Comparison of ENCODE assay signal across 8 cellular contexts in genomic region chr3:168088106-168088722, GRCh38. TPM values are rescaled to one million over a fixed set of nuclear protein-coding genes. Genes with fewer than 3 reads are reported as not detected.
DNase-seq lines count a peak whose midpoint lies in the region; ATAC-seq and TF ChIP-seq lines count a peak whose summit lies in the region.

No MANE protein-coding gene starts in this region.

- peak; percentile 52 for DNase-seq in activated CD8-positive, alpha-beta memory T cell treated with anti-CD3 and anti-CD28 coated beads, Interleukin-2, amount 10 ng/mL, durations not matched to agents 7 days and 5 days
- no peak for DNase-seq in activated CD8-positive, alpha-beta memory T cell treated with anti-CD3 and anti-CD28 coated beads, Interleukin-2, amount 50 U/mL, for 48 hours
- DNase-seq in HFF-Myc (ENCODE audit: extremely low read depth, low read depth) = no peak
- DNase-seq in MG63 = peak; percentile 23
- DNase-seq in epithelial cell of proximal tubule (ENCODE audit: low read depth) = no peak
- no peak for DNase-seq in activated CD4-positive, alpha-beta memory T cell treated with anti-CD3 and anti-CD28 coated beads, Interleukin-2, amount 10 ng/mL, durations not matched to agents 7 days and 5 days
- DNase-seq in cerebellar cortex (ENCODE audit: low spot score) = no peak
- DNase-seq in activated T-cell treated with anti-CD3 and anti-CD28 coated beads, Interleukin-2, amount 50 U/mL, for 1 hour = no peak

- H3K4me3 ChIP-seq in HFF-Myc (replicated peaks; ENCODE audit: low read depth, low read length) = no peak overlapping the region
- no peak overlapping the region for H3K4me3 ChIP-seq in MG63
- no peak overlapping the region for H3K4me3 ChIP-seq in epithelial cell of proximal tubule (ENCODE audit: low read depth, low read length)

- peak; percentile 51 for ATAC-seq in activated CD8-positive, alpha-beta memory T cell treated with anti-CD3 and anti-CD28 coated beads, Interleukin-2, amount 10 ng/mL, durations not matched to agents 7 days and 5 days

- POLR2A ChIA-PET in activated CD4-positive, alpha-beta memory T cell treated with anti-CD3 and anti-CD28 coated beads, Interleukin-2, amount 10 ng/mL, durations not matched to agents 7 days and 5 days (lab: Charles Lee) = no interaction called here

- peak overlapping the region; percentile 5 for H3K4me3 Mint-ChIP-seq in activated CD8-positive, alpha-beta memory T cell treated with anti-CD3 and anti-CD28 coated beads, Interleukin-2, amount 10 ng/mL, durations not matched to agents 7 days and 5 days
- H3K4me3 Mint-ChIP-seq in activated CD4-positive, alpha-beta memory T cell treated with anti-CD3 and anti-CD28 coated beads, Interleukin-2, amount 10 ng/mL, durations not matched to agents 7 days and 5 days = no peak overlapping the region

- H3K9me3 Mint-ChIP-seq in activated CD8-positive, alpha-beta memory T cell treated with anti-CD3 and anti-CD28 coated beads, Interleukin-2, amount 10 ng/mL, durations not matched to agents 7 days and 5 days (ENCODE audit: low read depth) = no peaks in the 10 kb centered on the region
- no peaks in the 10 kb centered on the region for H3K9me3 Mint-ChIP-seq in activated CD4-positive, alpha-beta memory T cell treated with anti-CD3 and anti-CD28 coated beads, Interleukin-2, amount 10 ng/mL, durations not matched to agents 7 days and 5 days

- peak overlapping the region; percentile 27 for H3K27ac Mint-ChIP-seq in activated CD8-positive, alpha-beta memory T cell treated with anti-CD3 and anti-CD28 coated beads, Interleukin-2, amount 10 ng/mL, durations not matched to agents 7 days and 5 days
- H3K27ac Mint-ChIP-seq in activated CD4-positive, alpha-beta memory T cell treated with anti-CD3 and anti-CD28 coated beads, Interleukin-2, amount 10 ng/mL, durations not matched to agents 7 days and 5 days = no peak overlapping the region

- H3K9me3 ChIP-seq in MG63 = no peaks in the 10 kb centered on the region

- H3K27me3 ChIP-seq in MG63 = no peaks in the 10 kb centered on the region

- H3K4me1 Mint-ChIP-seq in activated CD8-positive, alpha-beta memory T cell treated with anti-CD3 and anti-CD28 coated beads, Interleukin-2, amount 10 ng/mL, durations not matched to agents 7 days and 5 days = peaks cover 37% of the 10 kb centered on the region
- H3K4me1 Mint-ChIP-seq in activated CD4-positive, alpha-beta memory T cell treated with anti-CD3 and anti-CD28 coated beads, Interleukin-2, amount 10 ng/mL, durations not matched to agents 7 days and 5 days = peaks cover 12% of the 10 kb centered on the region

- no peaks in the 10 kb centered on the region; the same call in 1 of the 2 replicates for H3K36me3 ChIP-seq in MG63

- peaks cover 14% of the 10 kb centered on the region for H3K27me3 Mint-ChIP-seq in activated CD8-positive, alpha-beta memory T cell treated with anti-CD3 and anti-CD28 coated beads, Interleukin-2, amount 10 ng/mL, durations not matched to agents 7 days and 5 days
- H3K27me3 Mint-ChIP-seq in activated CD4-positive, alpha-beta memory T cell treated with anti-CD3 and anti-CD28 coated beads, Interleukin-2, amount 10 ng/mL, durations not matched to agents 7 days and 5 days = peaks cover 24% of the 10 kb centered on the region

- CTCF ChIA-PET in activated CD8-positive, alpha-beta memory T cell treated with anti-CD3 and anti-CD28 coated beads, Interleukin-2, amount 10 ng/mL, durations not matched to agents 7 days and 5 days (lab: Charles Lee) = no interaction called here
- CTCF ChIA-PET in activated CD4-positive, alpha-beta memory T cell treated with anti-CD3 and anti-CD28 coated beads, Interleukin-2, amount 10 ng/mL, durations not matched to agents 7 days and 5 days (lab: Charles Lee) = interaction anchor here (1.3 kb wide), 1 partner anchor 41 kb away, joined by 4 read pairs; no protein-coding TSS in a partner anchor

- H3K36me3 Mint-ChIP-seq in activated CD8-positive, alpha-beta memory T cell treated with anti-CD3 and anti-CD28 coated beads, Interleukin-2, amount 10 ng/mL, durations not matched to agents 7 days and 5 days = no peaks in the 10 kb centered on the region
- no peaks in the 10 kb centered on the region for H3K36me3 Mint-ChIP-seq in activated CD4-positive, alpha-beta memory T cell treated with anti-CD3 and anti-CD28 coated beads, Interleukin-2, amount 10 ng/mL, durations not matched to agents 7 days and 5 days (ENCODE audit: low read depth)

- TF ChIP-seq CTCF in HFF-Myc (IDR thresholded peaks at IDR 0.05; ENCODE audit: low read depth, low read length, missing control alignments) (peak; percentile 29), epithelial cell of proximal tubule (conservative IDR thresholded peaks at IDR 0.05; ENCODE audit: low read depth, low read length) (peak; percentile 54)

RNA-seq across cellular contexts. Expression of gene GOLIM4, which starts 7.5 kb away (rescaled TPM):
- total RNA-seq in activated CD8-positive, alpha-beta memory T cell treated with anti-CD3 and anti-CD28 coated beads, Interleukin-2, amount 10 ng/mL, durations not matched to agents 7 days and 5 days = 10 to 100 TPM in 1 of 2 experiments, 1 to 10 TPM in 1; 6.4 to 19.2 TPM
- 19.7 and 46.8 TPM in 2 replicates for total RNA-seq in MG63 (2014; rRNA removed; shearing (Covaris generic); ENCODE audit: low replicate concordance)
- total RNA-seq in epithelial cell of proximal tubule = 25.2 and 31.0 TPM in 2 replicates
- 1 to 10 TPM; 1.7 to 1.9 TPM for total RNA-seq in activated CD4-positive, alpha-beta memory T cell treated with anti-CD3 and anti-CD28 coated beads, Interleukin-2, amount 10 ng/mL, durations not matched to agents 7 days and 5 days

Comparison
In these comparisons a context has a peak if more than half of its experiments do, and no peak if none do; other contexts are left out.
1. DNase-seq: peak in activated CD8-positive, alpha-beta memory T cell treated with anti-CD3 and anti-CD28 coated beads, Interleukin-2, amount 10 ng/mL, durations not matched to agents 7 days and 5 days (single experiment) and MG63 (single experiment); none in activated CD8-positive, alpha-beta memory T cell treated with anti-CD3 and anti-CD28 coated beads, Interleukin-2, amount 50 U/mL, for 48 hours (single experiment), HFF-Myc (single experiment), epithelial cell of proximal tubule (single experiment), activated CD4-positive, alpha-beta memory T cell treated with anti-CD3 and anti-CD28 coated beads, Interleukin-2, amount 10 ng/mL, durations not matched to agents 7 days and 5 days (single experiment), cerebellar cortex (single experiment) and activated T-cell treated with anti-CD3 and anti-CD28 coated beads, Interleukin-2, amount 50 U/mL, for 1 hour (single experiment).